In the genomic region with DNA sequence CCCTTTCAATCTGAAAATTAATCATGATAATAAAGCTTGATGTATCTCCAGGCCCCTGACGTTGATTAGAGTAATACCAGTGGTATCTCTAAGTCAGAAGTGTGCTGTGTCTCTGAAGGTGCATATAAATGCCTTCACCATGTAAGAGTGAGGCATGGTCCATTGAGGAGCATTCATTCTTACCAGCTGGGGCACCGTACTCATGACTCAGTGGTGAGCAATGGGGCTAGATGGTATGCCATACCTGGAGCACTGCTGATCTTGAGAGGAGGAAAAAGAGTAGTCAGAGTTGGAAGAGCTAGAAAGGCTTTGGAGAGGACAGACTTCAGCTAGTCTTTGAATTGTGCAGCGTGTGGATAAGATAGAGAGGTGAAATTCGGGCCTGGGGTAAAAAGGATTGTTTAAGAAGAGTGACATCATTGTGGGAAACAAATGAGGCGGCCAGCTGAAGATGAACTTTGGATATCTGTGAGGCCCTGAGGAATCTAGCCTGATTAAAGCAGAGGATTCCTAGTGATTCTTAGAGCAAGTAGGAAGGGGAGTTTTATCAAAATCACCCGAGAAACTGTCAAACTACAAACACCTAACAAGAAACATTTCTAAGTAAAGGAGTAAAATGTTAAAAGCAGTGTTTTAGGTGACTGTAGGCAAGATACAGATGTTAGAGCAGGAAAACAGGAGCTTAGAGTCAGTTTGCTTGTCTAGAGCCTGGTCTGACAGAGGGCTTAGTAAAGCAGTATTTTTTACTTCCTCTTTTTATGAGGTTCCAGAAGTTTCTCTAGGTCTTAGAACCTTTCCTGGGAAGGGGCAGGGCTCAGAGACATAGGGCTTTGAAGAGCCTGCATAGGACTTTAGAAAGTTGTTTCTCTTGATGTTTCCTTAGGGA, we compare ENCODE assay signal across 1 cellular context.
TF ChIP-seq lines count a peak whose summit lies in the region.

No MANE protein-coding gene starts in this region.

TF ChIP-seq in HepG2, 621 proteins besides CTCF, POLR2A, EP300 and RAD21 (continued from another document):
- TF ChIP-seq THAP8 (CRISPR knock-in tag; IDR thresholded peaks at IDR 0.05; ENCODE audit: borderline replicate concordance) (no peak), SNAI1 (CRISPR knock-in tag; IDR thresholded peaks at IDR 0.05; ENCODE audit: borderline replicate concordance) (no peak), CAMTA2 (CRISPR knock-in tag; IDR thresholded peaks at IDR 0.05; ENCODE audit: borderline replicate concordance) (no peak), JUN (CRISPR knock-in tag; IDR thresholded peaks at IDR 0.05) (no peak), ARNTL (CRISPR knock-in tag; IDR thresholded peaks at IDR 0.05) (no peak), IKZF4 (CRISPR knock-in tag; IDR thresholded peaks at IDR 0.05; ENCODE audit: borderline replicate concordance, low read depth, not compliant biosample characterization) (no peak), ZNF766 (CRISPR knock-in tag; IDR thresholded peaks at IDR 0.05; ENCODE audit: borderline replicate concordance) (no peak), ATF2 (CRISPR knock-in tag; IDR thresholded peaks at IDR 0.05) (peak; percentile 93), NPAS2 (CRISPR knock-in tag; IDR thresholded peaks at IDR 0.05; ENCODE audit: borderline replicate concordance) (no peak), CREM (IDR thresholded peaks at IDR 0.05) (0 out of 2 replicates have a peak, but pooled peaks have one; percentile 15), CREM (CRISPR knock-in tag; IDR thresholded peaks at IDR 0.05) (no peak), ZNF501 (CRISPR knock-in tag; IDR thresholded peaks at IDR 0.05) (no peak), ZNF891 (CRISPR knock-in tag; IDR thresholded peaks at IDR 0.05) (no peak), CREB1 (IDR thresholded peaks at IDR 0.05) (no peak), CREB1 (CRISPR knock-in tag; IDR thresholded peaks at IDR 0.05) (no peak), ATF7-NPFF (CRISPR knock-in tag; IDR thresholded peaks at IDR 0.05; ENCODE audit: low read depth) (no peak), ZNF746 (CRISPR knock-in tag; IDR thresholded peaks at IDR 0.05) (no peak), MZF1 (CRISPR knock-in tag; IDR thresholded peaks at IDR 0.05; ENCODE audit: borderline replicate concordance) (no peak), ATF5 (CRISPR knock-in tag; IDR thresholded peaks at IDR 0.05; ENCODE audit: low read depth) (no peak), FOXA1 (IDR thresholded peaks at IDR 0.05) (no peak), FOXA1 (CRISPR knock-in tag; IDR thresholded peaks at IDR 0.05) (no peak), MEIS2 (CRISPR knock-in tag; IDR thresholded peaks at IDR 0.05) (no peak), SOX5 (CRISPR knock-in tag; IDR thresholded peaks at IDR 0.05; ENCODE audit: borderline replicate concordance) (peak; percentile 61; the same call in 1 of the 2 replicates), SAFB2 (CRISPR knock-in tag; IDR thresholded peaks at IDR 0.05; ENCODE audit: borderline replicate concordance, low read depth) (no peak), MTF1 (CRISPR knock-in tag; IDR thresholded peaks at IDR 0.05) (no peak), ZNF713 (CRISPR knock-in tag; IDR thresholded peaks at IDR 0.05) (no peak), ZNF263 (CRISPR knock-in tag; IDR thresholded peaks at IDR 0.05) (peak; percentile 87), DPF2 (CRISPR knock-in tag; IDR thresholded peaks at IDR 0.05; ENCODE audit: borderline replicate concordance, low read depth) (no peak), GATAD1 (CRISPR knock-in tag; IDR thresholded peaks at IDR 0.05) (no peak)
- TF ChIP-seq, protein P1, sequence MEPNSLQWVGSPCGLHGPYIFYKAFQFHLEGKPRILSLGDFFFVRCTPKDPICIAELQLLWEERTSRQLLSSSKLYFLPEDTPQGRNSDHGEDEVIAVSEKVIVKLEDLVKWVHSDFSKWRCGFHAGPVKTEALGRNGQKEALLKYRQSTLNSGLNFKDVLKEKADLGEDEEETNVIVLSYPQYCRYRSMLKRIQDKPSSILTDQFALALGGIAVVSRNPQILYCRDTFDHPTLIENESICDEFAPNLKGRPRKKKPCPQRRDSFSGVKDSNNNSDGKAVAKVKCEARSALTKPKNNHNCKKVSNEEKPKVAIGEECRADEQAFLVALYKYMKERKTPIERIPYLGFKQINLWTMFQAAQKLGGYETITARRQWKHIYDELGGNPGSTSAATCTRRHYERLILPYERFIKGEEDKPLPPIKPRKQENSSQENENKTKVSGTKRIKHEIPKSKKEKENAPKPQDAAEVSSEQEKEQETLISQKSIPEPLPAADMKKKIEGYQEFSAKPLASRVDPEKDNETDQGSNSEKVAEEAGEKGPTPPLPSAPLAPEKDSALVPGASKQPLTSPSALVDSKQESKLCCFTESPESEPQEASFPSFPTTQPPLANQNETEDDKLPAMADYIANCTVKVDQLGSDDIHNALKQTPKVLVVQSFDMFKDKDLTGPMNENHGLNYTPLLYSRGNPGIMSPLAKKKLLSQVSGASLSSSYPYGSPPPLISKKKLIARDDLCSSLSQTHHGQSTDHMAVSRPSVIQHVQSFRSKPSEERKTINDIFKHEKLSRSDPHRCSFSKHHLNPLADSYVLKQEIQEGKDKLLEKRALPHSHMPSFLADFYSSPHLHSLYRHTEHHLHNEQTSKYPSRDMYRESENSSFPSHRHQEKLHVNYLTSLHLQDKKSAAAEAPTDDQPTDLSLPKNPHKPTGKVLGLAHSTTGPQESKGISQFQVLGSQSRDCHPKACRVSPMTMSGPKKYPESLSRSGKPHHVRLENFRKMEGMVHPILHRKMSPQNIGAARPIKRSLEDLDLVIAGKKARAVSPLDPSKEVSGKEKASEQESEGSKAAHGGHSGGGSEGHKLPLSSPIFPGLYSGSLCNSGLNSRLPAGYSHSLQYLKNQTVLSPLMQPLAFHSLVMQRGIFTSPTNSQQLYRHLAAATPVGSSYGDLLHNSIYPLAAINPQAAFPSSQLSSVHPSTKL (CRISPR knock-in tag; IDR thresholded peaks at IDR 0.05) = peak; percentile 57; the same call in 1 of the 2 replicates
- TF ChIP-seq, protein P2, sequence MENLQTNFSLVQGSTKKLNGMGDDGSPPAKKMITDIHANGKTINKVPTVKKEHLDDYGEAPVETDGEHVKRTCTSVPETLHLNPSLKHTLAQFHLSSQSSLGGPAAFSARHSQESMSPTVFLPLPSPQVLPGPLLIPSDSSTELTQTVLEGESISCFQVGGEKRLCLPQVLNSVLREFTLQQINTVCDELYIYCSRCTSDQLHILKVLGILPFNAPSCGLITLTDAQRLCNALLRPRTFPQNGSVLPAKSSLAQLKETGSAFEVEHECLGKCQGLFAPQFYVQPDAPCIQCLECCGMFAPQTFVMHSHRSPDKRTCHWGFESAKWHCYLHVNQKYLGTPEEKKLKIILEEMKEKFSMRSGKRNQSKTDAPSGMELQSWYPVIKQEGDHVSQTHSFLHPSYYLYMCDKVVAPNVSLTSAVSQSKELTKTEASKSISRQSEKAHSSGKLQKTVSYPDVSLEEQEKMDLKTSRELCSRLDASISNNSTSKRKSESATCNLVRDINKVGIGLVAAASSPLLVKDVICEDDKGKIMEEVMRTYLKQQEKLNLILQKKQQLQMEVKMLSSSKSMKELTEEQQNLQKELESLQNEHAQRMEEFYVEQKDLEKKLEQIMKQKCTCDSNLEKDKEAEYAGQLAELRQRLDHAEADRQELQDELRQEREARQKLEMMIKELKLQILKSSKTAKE (CRISPR knock-in tag; IDR thresholded peaks at IDR 0.05; ENCODE audit: borderline replicate concordance) = no peak
- TF ChIP-seq, protein P3, sequence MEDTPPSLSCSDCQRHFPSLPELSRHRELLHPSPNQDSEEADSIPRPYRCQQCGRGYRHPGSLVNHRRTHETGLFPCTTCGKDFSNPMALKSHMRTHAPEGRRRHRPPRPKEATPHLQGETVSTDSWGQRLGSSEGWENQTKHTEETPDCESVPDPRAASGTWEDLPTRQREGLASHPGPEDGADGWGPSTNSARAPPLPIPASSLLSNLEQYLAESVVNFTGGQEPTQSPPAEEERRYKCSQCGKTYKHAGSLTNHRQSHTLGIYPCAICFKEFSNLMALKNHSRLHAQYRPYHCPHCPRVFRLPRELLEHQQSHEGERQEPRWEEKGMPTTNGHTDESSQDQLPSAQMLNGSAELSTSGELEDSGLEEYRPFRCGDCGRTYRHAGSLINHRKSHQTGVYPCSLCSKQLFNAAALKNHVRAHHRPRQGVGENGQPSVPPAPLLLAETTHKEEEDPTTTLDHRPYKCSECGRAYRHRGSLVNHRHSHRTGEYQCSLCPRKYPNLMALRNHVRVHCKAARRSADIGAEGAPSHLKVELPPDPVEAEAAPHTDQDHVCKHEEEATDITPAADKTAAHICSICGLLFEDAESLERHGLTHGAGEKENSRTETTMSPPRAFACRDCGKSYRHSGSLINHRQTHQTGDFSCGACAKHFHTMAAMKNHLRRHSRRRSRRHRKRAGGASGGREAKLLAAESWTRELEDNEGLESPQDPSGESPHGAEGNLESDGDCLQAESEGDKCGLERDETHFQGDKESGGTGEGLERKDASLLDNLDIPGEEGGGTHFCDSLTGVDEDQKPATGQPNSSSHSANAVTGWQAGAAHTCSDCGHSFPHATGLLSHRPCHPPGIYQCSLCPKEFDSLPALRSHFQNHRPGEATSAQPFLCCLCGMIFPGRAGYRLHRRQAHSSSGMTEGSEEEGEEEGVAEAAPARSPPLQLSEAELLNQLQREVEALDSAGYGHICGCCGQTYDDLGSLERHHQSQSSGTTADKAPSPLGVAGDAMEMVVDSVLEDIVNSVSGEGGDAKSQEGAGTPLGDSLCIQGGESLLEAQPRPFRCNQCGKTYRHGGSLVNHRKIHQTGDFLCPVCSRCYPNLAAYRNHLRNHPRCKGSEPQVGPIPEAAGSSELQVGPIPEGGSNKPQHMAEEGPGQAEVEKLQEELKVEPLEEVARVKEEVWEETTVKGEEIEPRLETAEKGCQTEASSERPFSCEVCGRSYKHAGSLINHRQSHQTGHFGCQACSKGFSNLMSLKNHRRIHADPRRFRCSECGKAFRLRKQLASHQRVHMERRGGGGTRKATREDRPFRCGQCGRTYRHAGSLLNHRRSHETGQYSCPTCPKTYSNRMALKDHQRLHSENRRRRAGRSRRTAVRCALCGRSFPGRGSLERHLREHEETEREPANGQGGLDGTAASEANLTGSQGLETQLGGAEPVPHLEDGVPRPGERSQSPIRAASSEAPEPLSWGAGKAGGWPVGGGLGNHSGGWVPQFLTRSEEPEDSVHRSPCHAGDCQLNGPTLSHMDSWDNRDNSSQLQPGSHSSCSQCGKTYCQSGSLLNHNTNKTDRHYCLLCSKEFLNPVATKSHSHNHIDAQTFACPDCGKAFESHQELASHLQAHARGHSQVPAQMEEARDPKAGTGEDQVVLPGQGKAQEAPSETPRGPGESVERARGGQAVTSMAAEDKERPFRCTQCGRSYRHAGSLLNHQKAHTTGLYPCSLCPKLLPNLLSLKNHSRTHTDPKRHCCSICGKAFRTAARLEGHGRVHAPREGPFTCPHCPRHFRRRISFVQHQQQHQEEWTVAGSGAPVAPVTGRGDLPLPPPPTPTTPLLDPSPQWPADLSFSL (CRISPR knock-in tag; IDR thresholded peaks at IDR 0.05) = no peak
- TF ChIP-seq, protein P4, sequence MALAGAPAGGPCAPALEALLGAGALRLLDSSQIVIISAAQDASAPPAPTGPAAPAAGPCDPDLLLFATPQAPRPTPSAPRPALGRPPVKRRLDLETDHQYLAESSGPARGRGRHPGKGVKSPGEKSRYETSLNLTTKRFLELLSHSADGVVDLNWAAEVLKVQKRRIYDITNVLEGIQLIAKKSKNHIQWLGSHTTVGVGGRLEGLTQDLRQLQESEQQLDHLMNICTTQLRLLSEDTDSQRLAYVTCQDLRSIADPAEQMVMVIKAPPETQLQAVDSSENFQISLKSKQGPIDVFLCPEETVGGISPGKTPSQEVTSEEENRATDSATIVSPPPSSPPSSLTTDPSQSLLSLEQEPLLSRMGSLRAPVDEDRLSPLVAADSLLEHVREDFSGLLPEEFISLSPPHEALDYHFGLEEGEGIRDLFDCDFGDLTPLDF (CRISPR knock-in tag; IDR thresholded peaks at IDR 0.05) = no peak
